Comparison of ENCODE assay signal across 8 cellular contexts in the genomic region with DNA sequence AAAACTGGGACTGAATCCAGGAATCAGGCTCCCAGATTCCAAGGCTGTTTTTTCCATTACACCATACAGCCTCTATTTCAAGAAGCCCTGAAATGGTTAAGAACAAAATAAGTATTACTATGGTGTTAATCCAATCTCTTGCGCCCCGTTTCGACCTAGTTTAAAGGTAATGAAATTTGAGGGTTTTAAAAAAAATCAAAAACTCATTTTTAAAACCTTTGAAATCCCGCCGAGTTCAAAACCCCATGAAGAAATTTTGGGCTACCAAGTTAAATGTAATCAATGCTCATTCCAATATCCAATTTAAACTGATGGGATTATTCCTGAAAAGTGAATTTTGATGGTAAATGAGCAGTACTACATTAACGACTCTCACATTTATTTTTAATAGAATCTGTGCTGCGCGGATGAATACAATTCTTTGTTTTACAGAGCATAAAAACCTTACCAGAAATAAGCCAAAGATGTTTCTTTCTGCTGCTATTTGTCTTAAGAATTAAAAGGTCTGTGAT. TPM values are rescaled to one million over a fixed set of nuclear protein-coding genes. Genes with fewer than 3 reads are reported as not detected.
DNase-seq lines count a peak whose midpoint lies in the region; ATAC-seq, FAIRE-seq and TF ChIP-seq lines count a peak whose summit lies in the region.

No MANE protein-coding gene starts in this region.

- DNase-seq in DND-41 (no peak), RWPE1 (ENCODE audit: low spot score) (no peak), esophagus muscularis mucosa (ENCODE audit: extremely low spot score) (no peak), progenitor cell of endocrine pancreas (ENCODE audit: low spot score, unreplicated experiment) (no peak), NCI-H187 (lab: John Stamatoyannopoulos, UW) (no peak), NCI-H1930 (lab: John Stamatoyannopoulos, UW) (no peak), D721Med (ENCODE audit: insufficient read length, low spot score) (no peak), OCI-M2 (lab: John Stamatoyannopoulos, UW; ENCODE audit: unreplicated experiment) (no peak)

- CTCF ChIA-PET in RWPE1 (lab: Yijun Ruan, JAX) = no interaction called here

- no peak for TF ChIP-seq CTCF in DND-41 (IDR thresholded peaks at IDR 0.05; ENCODE audit: borderline replicate concordance, extremely low read depth, low read length, poor library complexity, severe bottlenecking)
- 0 out of 2 replicates have a peak, but pooled peaks have one; percentile 3 for TF ChIP-seq CTCF in RWPE1 (conservative IDR thresholded peaks at IDR 0.05; ENCODE audit: low read depth)
- no peak for TF ChIP-seq CTCF in esophagus muscularis mucosa (IDR thresholded peaks at IDR 0.05)
- TF ChIP-seq CTCF in progenitor cell of endocrine pancreas (IDR thresholded peaks at IDR 0.05; ENCODE audit: unreplicated experiment) = no peak
- TF ChIP-seq CTCF in D721Med (IDR thresholded peaks at IDR 0.05; ENCODE audit: insufficient read depth, missing control alignments) = no peak

- TF ChIP-seq POLR2A in esophagus muscularis mucosa (IDR thresholded peaks at IDR 0.05; ENCODE audit: low read depth) = no peak

- peak overlapping the region; percentile 83 for H3K4me3 Mint-ChIP-seq in progenitor cell of endocrine pancreas (ENCODE audit: low read depth)

- intact Hi-C loops in esophagus muscularis mucosa (cut with DNase I) = loop anchor here (5.0 kb wide), 2 partner anchors 66 to 104 kb away; partner anchors contain the start of gene TSNAX

- no peak for FAIRE-seq in D721Med (lab: Jason Lieb, UNC)

- H3K4me2 ChIP-seq in DND-41 (ENCODE audit: insufficient read depth, low read length) = peak overlapping the region; percentile 99

- H3K9ac ChIP-seq in DND-41 (ENCODE audit: low read depth, low read length) = peak overlapping the region; percentile 76

- H3K4me1 ChIP-seq in DND-41 (ENCODE audit: insufficient read depth, low read length) = peaks cover 43% of the 10 kb centered on the region
- H3K4me1 ChIP-seq in esophagus muscularis mucosa = peaks cover 35 to 40% (median 36%) of the 10 kb centered on the region in 4 donors

- peaks cover 31% of the 10 kb centered on the region for H4K20me1 ChIP-seq in DND-41 (ENCODE audit: insufficient read depth, low read length)

- H3K79me2 ChIP-seq in DND-41 (ENCODE audit: insufficient read depth, low read length) = peaks cover 42% of the 10 kb centered on the region

- H3K9me3 ChIP-seq in DND-41 (ENCODE audit: insufficient read depth, low read length, severe bottlenecking) = no peaks in the 10 kb centered on the region
- no peaks in the 10 kb centered on the region for H3K9me3 ChIP-seq in esophagus muscularis mucosa

- H3K27ac Mint-ChIP-seq in progenitor cell of endocrine pancreas = peak overlapping the region; percentile 95

- peak overlapping the region; percentile 26 to 92; a peak in 3 of 4 replicates for H3K4me3 ChIP-seq in DND-41 (ENCODE audit: low read depth in 1 of 2, low read length in 2 of 2)
- peak overlapping the region; percentile 91 to 94 (median 92) for H3K4me3 ChIP-seq in esophagus muscularis mucosa

- TF ChIP-seq EP300 in esophagus muscularis mucosa (IDR thresholded peaks at IDR 0.05) = no peak

- H2AFZ ChIP-seq in DND-41 (ENCODE audit: low read depth, low read length) = peak overlapping the region; percentile 92

- no peak for ATAC-seq in DND-41 (ENCODE audit: insufficient read depth, low read depth)

- 32% methylated on average over 8 of the region's 8 CpGs for WGBS in esophagus muscularis mucosa

- peaks cover 32% of the 10 kb centered on the region for H3K27me3 ChIP-seq in DND-41 (ENCODE audit: insufficient read depth, low read length, poor library complexity)
- H3K27me3 ChIP-seq in esophagus muscularis mucosa = no peaks in the 10 kb centered on the region

- H3K36me3 Mint-ChIP-seq in progenitor cell of endocrine pancreas (ENCODE audit: insufficient read depth) = no peaks in the 10 kb centered on the region

- H3K9me3 Mint-ChIP-seq in progenitor cell of endocrine pancreas (ENCODE audit: low read depth) = no peaks in the 10 kb centered on the region

- H3K4me1 Mint-ChIP-seq in progenitor cell of endocrine pancreas (ENCODE audit: low read depth) = peaks cover 37% of the 10 kb centered on the region

- H3K36me3 ChIP-seq in DND-41 (ENCODE audit: insufficient read depth, low read length) (peaks cover 11% of the 10 kb centered on the region; the same call in 1 of the 2 replicates), esophagus muscularis mucosa (no peaks in the 10 kb centered on the region)

- no peaks in the 10 kb centered on the region for H3K27me3 Mint-ChIP-seq in progenitor cell of endocrine pancreas

- H3K27ac ChIP-seq in DND-41 (ENCODE audit: low read length) = peak overlapping the region; percentile 79
- peak overlapping the region; percentile 96 for H3K27ac ChIP-seq in RWPE1
- peak overlapping the region; percentile 98 to 99 (median 99) for H3K27ac ChIP-seq in esophagus muscularis mucosa (replicated peaks in 1 of 4)

- POLR2A ChIA-PET in RWPE1 (lab: Yijun Ruan, JAX; ENCODE audit: low non-redundant PET) = no interaction called here

RNA-seq across cellular contexts. Expression of gene EGLN1, which starts 0.8 kb away (rescaled TPM):
- total RNA-seq in esophagus muscularis mucosa (10 to 100 TPM; 43.9 to 79.9 (median 58.7) TPM), progenitor cell of endocrine pancreas (18.3 and 19.9 TPM in 2 replicates)
